15 cellular contexts compared by ENCODE assay signal in the genomic region with DNA sequence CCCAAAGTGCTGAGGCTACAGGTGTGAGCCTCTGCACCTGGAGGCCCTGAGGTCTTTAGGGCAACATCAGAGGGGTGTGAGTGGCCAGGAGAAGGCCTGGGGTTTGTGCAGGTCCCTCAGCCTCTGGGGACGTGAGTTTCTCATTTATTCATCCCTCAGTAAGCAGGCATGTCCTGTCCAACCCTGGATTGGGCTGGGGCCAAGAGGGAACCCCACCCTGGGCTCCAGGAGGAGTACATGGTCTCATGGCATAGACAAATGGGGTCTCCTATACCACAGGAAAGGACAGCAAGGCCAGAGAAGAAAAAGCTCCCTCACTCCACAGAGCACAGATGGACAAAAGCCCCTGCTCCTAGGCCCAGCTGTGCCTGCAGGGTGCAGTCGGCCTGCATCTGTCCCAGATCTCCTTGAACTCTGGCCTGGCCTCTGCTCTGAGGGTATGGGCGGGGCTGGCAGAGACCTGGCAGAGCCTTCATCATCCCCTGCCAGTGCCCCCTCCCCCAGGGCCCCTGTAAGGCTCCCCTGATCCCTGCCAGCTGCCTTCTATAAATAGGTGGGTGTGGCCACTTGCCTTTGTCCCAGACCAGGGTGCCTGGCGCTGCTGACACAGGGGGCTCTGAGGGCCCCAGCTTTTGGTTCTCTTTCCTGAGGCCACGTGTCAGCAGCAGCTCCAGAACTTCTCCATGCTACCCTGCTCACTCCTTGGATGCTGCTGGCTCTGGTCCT. TPM values are rescaled to one million over a fixed set of nuclear protein-coding genes. Genes with fewer than 3 reads are reported as not detected.
A peak's percentile ranks its signal among the peaks of the same experiment; 100 is the strongest.
DNase-seq lines count a peak whose midpoint lies in the region; ATAC-seq and TF ChIP-seq lines count a peak whose summit lies in the region.
"Had no signal": no experiment of that assay in that cellular context is flagged by ENCODE, and none has a peak within 500 bp of the region (broad histone marks: within the 10 kb centered on the region; RNA-seq: fewer than 3 reads in every experiment).

No MANE protein-coding gene starts in this region.

- TF ChIP-seq POLR2A in ovary (IDR thresholded peaks at IDR 0.05): no peak

- DNase-seq in COLO668 (lab: John Stamatoyannopoulos, UW; ENCODE audit: unreplicated experiment) (peak; percentile 39), LoVo (ENCODE audit: low spot score) (peak; percentile 34), fibroblast of the conjunctiva (ENCODE audit: low read depth) (peak; percentile 67), ovary (peak; percentile 42 to 64 (median 61))
- DNase-seq in stimulated activated naive CD4-positive, alpha-beta T cell (lab: John Stamatoyannopoulos, UW): no peak
- no peak for DNase-seq in effector memory CD8-positive, alpha-beta T cell
- no peak for DNase-seq in activated T-cell treated with anti-CD3 and anti-CD28 coated beads, Interleukin-2, amount 50 U/mL, for 72 hours
- DNase-seq: activated CD8-positive, alpha-beta memory T cell treated with anti-CD3 and anti-CD28 coated beads, Interleukin-2, amount 50 U/mL, for 4 hours; brain microvascular endothelial cell; CD4-positive, CD25-positive, alpha-beta regulatory T cell; head of caudate nucleus had no signal

- H3K27ac ChIP-seq in ovary: peak overlapping the region; percentile 42 to 62
- H3K27ac ChIP-seq: brain microvascular endothelial cell, SK-N-MC had no signal

- intact Hi-C loops in ovary (cut with DNase I): no loop called here

- H3K36me3 ChIP-seq in ovary: no peaks in the 10 kb centered on the region
- H3K36me3 ChIP-seq: brain microvascular endothelial cell had no signal

- H3K4me3 Mint-ChIP-seq in effector memory CD8-positive, alpha-beta T cell: no peak overlapping the region
- no peak overlapping the region for H3K4me3 Mint-ChIP-seq in activated T-cell treated with anti-CD3 and anti-CD28 coated beads, Interleukin-2, amount 50 U/mL, for 72 hours
- H3K4me3 Mint-ChIP-seq: CD4-positive, CD25-positive, alpha-beta regulatory T cell had no signal

- no peak for TF ChIP-seq CTCF in ovary (IDR thresholded peaks at IDR 0.05)

- H3K4me1 ChIP-seq in ovary (ENCODE audit: insufficient read depth): peaks cover 39% of the 10 kb centered on the region

- no peaks in the 10 kb centered on the region for H3K4me1 Mint-ChIP-seq in effector memory CD8-positive, alpha-beta T cell (ENCODE audit: low read depth in 2 of 2)
- no peaks in the 10 kb centered on the region for H3K4me1 Mint-ChIP-seq in activated T-cell treated with anti-CD3 and anti-CD28 coated beads, Interleukin-2, amount 50 U/mL, for 72 hours (ENCODE audit: low read depth)
- H3K4me1 Mint-ChIP-seq: CD4-positive, CD25-positive, alpha-beta regulatory T cell had no signal

- no peak for ATAC-seq in effector memory CD8-positive, alpha-beta T cell (replicated peaks)
- ATAC-seq in activated T-cell treated with anti-CD3 and anti-CD28 coated beads, Interleukin-2, amount 50 U/mL, for 72 hours (replicated peaks in 1 of 2): no peak
- ATAC-seq in GM21717 (IDR thresholded peaks at IDR 0.05; ENCODE audit: unreplicated experiment): no peak
- ATAC-seq: GM12878 had no signal

- H3K9me3 ChIP-seq in ovary: no peaks in the 10 kb centered on the region

- H3K27ac Mint-ChIP-seq in effector memory CD8-positive, alpha-beta T cell: no peak overlapping the region
- no peak overlapping the region for H3K27ac Mint-ChIP-seq in activated T-cell treated with anti-CD3 and anti-CD28 coated beads, Interleukin-2, amount 50 U/mL, for 72 hours
- H3K27ac Mint-ChIP-seq: CD4-positive, CD25-positive, alpha-beta regulatory T cell had no signal

- peaks cover 25 to 42% of the 10 kb centered on the region in 2 donors for H3K27me3 Mint-ChIP-seq in effector memory CD8-positive, alpha-beta T cell
- H3K27me3 Mint-ChIP-seq in activated T-cell treated with anti-CD3 and anti-CD28 coated beads, Interleukin-2, amount 50 U/mL, for 72 hours (ENCODE audit: low read depth): peaks cover 6% of the 10 kb centered on the region

- no peaks in the 10 kb centered on the region for H3K9me3 Mint-ChIP-seq in effector memory CD8-positive, alpha-beta T cell
- no peaks in the 10 kb centered on the region for H3K9me3 Mint-ChIP-seq in activated T-cell treated with anti-CD3 and anti-CD28 coated beads, Interleukin-2, amount 50 U/mL, for 72 hours
- H3K9me3 Mint-ChIP-seq: CD4-positive, CD25-positive, alpha-beta regulatory T cell had no signal

- H3K36me3 Mint-ChIP-seq in effector memory CD8-positive, alpha-beta T cell (ENCODE audit: insufficient read depth): peaks cover 6% of the 10 kb centered on the region
- H3K36me3 Mint-ChIP-seq in activated T-cell treated with anti-CD3 and anti-CD28 coated beads, Interleukin-2, amount 50 U/mL, for 72 hours (ENCODE audit: insufficient read depth in 2 of 2): no peaks in the 10 kb centered on the region
- H3K36me3 Mint-ChIP-seq: CD4-positive, CD25-positive, alpha-beta regulatory T cell had no signal

- no peak for TF ChIP-seq EP300 in ovary (IDR thresholded peaks at IDR 0.05)

- H3K4me3 ChIP-seq in ovary: no peak overlapping the region
- H3K4me3 ChIP-seq: GM12878, SK-N-MC had no signal

- 52 to 55% (median 53%) methylated on average over 5 of the region's 5 CpGs for WGBS in ovary, 3 donors

- H3K27me3 ChIP-seq in ovary: no peaks in the 10 kb centered on the region
- H3K27me3 ChIP-seq: brain microvascular endothelial cell had no signal

RNA-seq across cellular contexts. Expression of a gene that starts 34.6 kb away (rescaled TPM):
- 10 to 100 TPM in 4 of 7 donors, 1 to 10 TPM in 3; 3.3 to 19.6 (median 11.7) TPM for total RNA-seq in ovary
- 10 to 100 TPM in 1 of 2 donors, 1 to 10 TPM in 1; 2.0 to 12.1 TPM for polyA plus RNA-seq in ovary
- under 1 TPM in 1 of 2 donors, not detected in 1; 0.46 TPM for total RNA-seq in activated T-cell treated with anti-CD3 and anti-CD28 coated beads, Interleukin-2, amount 50 U/mL, for 72 hours
- total RNA-seq: CD4-positive, CD25-positive, alpha-beta regulatory T cell had no signal
- polyA plus RNA-seq: CD4-positive, CD25-positive, alpha-beta regulatory T cell; neural cell had no signal

RNA-seq across cellular contexts. Expression of a gene that starts 36.9 kb away (rescaled TPM):
- total RNA-seq in ovary: 100 to 1,000 TPM in 5 of 7 donors, 10 to 100 TPM in 2; 56.9 to 279 (median 228) TPM
- 100 to 1,000 TPM; 224 to 231 TPM for polyA plus RNA-seq in ovary
- total RNA-seq in activated T-cell treated with anti-CD3 and anti-CD28 coated beads, Interleukin-2, amount 50 U/mL, for 72 hours: 10 to 100 TPM; 60.7 to 67.1 TPM

RNA-seq across cellular contexts. Expression of a gene that starts 45.7 kb away (rescaled TPM):
- total RNA-seq in ovary: under 1 TPM in 5 of 7 donors, not detected in 2; 0.30 to 0.91 (median 0.54) TPM
- not detected for polyA plus RNA-seq in ovary
- total RNA-seq in activated T-cell treated with anti-CD3 and anti-CD28 coated beads, Interleukin-2, amount 50 U/mL, for 72 hours: 1 to 10 TPM in 1 of 2 donors, under 1 TPM in 1; 0.31 to 1.2 TPM
- polyA plus RNA-seq: neural cell had no signal

Comparison
In these comparisons a context has a peak if more than half of its experiments do, and no peak if none do; other contexts are left out.
1. DNase-seq: peak in COLO668 (single experiment), LoVo (single experiment), fibroblast of the conjunctiva (single experiment) and ovary (5 of 5); none in stimulated activated naive CD4-positive, alpha-beta T cell (0 of 6), effector memory CD8-positive, alpha-beta T cell (0 of 3) and activated T-cell treated with anti-CD3 and anti-CD28 coated beads, Interleukin-2, amount 50 U/mL, for 72 hours (0 of 2).